ENCODE assay signal across 27 cellular contexts in the genomic region with DNA sequence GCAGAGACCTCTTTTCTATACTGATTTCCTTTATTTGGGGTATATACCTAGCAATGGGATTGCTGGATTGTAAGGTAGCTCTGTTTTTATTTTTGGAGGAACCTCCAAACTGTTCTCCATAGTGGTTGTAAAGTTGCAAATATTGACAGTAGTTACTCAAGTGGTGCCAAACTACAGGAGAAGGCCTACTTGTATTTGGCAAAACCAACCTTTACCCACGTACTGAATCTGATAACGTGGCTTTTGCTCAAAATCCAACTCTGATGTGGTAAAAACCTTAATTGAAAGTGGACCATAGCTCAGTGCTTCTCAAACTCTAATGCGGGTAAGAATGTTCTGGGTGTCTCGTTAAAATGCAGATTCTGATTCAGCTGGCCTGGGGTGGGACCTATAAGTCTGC.
"Had no signal": no experiment of that assay in that cellular context is flagged by ENCODE, and none has a peak within 500 bp of the region (broad histone marks: within the 10 kb centered on the region; RNA-seq: fewer than 3 reads in every experiment).

No MANE protein-coding gene starts in this region.

- H3K4me3 Mint-ChIP-seq: activated CD4-positive, alpha-beta memory T cell treated with anti-CD3 and anti-CD28 coated beads, Interleukin-2, amount 10 ng/mL, durations not matched to agents 7 days and 5 days; activated CD4-positive, alpha-beta T cell treated with anti-CD3 and anti-CD28 coated beads, Interleukin-2, amount 10 ng/mL, durations not matched to agents 7 days and 5 days; activated CD8-positive, alpha-beta memory T cell treated with anti-CD3 and anti-CD28 coated beads, Interleukin-2, amount 10 ng/mL, durations not matched to agents 7 days and 5 days; brain; stimulated activated effector memory CD8-positive, alpha-beta T cell treated with anti-CD3 and anti-CD28 coated beads, Interleukin-12 subunit alpha, Interleukin-12 subunit beta, amount 100 ng/mL, for 72 hours; stimulated activated naive CD8-positive, alpha-beta T cell treated with anti-CD3 and anti-CD28 coated beads, Interleukin-15, Interleukin-2, amounts not matched to agents 100 ng/mL and 50 ng/mL, for 24 hours had no signal

- H3K4me1 ChIP-seq: vagina had no signal

- H3K4me1 Mint-ChIP-seq: brain had no signal

- H3K9me3 ChIP-seq: colonic mucosa, left lung, mucosa of descending colon, ovary, upper lobe of left lung, vagina had no signal

- H3K27ac Mint-ChIP-seq: activated CD4-positive, alpha-beta memory T cell treated with anti-CD3 and anti-CD28 coated beads, Interleukin-2, amount 10 ng/mL, durations not matched to agents 7 days and 5 days; activated CD4-positive, alpha-beta T cell treated with anti-CD3 and anti-CD28 coated beads, Interleukin-2, amount 10 ng/mL, durations not matched to agents 7 days and 5 days; activated CD8-positive, alpha-beta memory T cell treated with anti-CD3 and anti-CD28 coated beads, Interleukin-2, amount 10 ng/mL, durations not matched to agents 7 days and 5 days; brain; progenitor cell of endocrine pancreas; stimulated activated effector memory CD8-positive, alpha-beta T cell treated with anti-CD3 and anti-CD28 coated beads, Interleukin-12 subunit alpha, Interleukin-12 subunit beta, amount 100 ng/mL, for 72 hours had no signal

- H3K27ac ChIP-seq: cardiac muscle cell, colonic mucosa, left lung, ovary, skin epidermis, upper lobe of left lung, vagina had no signal

- H3K9me3 Mint-ChIP-seq: activated CD4-positive, alpha-beta memory T cell treated with anti-CD3 and anti-CD28 coated beads, Interleukin-2, amount 10 ng/mL, durations not matched to agents 7 days and 5 days; activated CD4-positive, alpha-beta T cell treated with anti-CD3 and anti-CD28 coated beads, Interleukin-2, amount 10 ng/mL, durations not matched to agents 7 days and 5 days; brain; stimulated activated effector memory CD8-positive, alpha-beta T cell treated with anti-CD3 and anti-CD28 coated beads, Interleukin-12 subunit alpha, Interleukin-12 subunit beta, amount 100 ng/mL, for 72 hours; stimulated activated naive CD8-positive, alpha-beta T cell treated with anti-CD3 and anti-CD28 coated beads, Interleukin-15, Interleukin-2, amounts not matched to agents 100 ng/mL and 50 ng/mL, for 24 hours had no signal

- H3K36me3 ChIP-seq: cardiac muscle cell, colonic mucosa, left lung, ovary, upper lobe of left lung, vagina had no signal

- H3K4me3 ChIP-seq: cardiac muscle cell, colonic mucosa, left lung, lung, mucosa of descending colon, ovary, skin epidermis, upper lobe of left lung, vagina had no signal

- H3K27me3 ChIP-seq: cardiac muscle cell, colonic mucosa, left lung, ovary, upper lobe of left lung, vagina had no signal

- ATAC-seq: activated CD8-positive, alpha-beta memory T cell treated with anti-CD3 and anti-CD28 coated beads, Interleukin-2, amount 10 ng/mL, durations not matched to agents 7 days and 5 days; left lung; mucosa of descending colon; sciatic nerve; stimulated activated effector memory CD8-positive, alpha-beta T cell treated with anti-CD3 and anti-CD28 coated beads, Interleukin-12 subunit alpha, Interleukin-12 subunit beta, amount 100 ng/mL, for 72 hours had no signal

- H3K27me3 Mint-ChIP-seq: activated CD4-positive, alpha-beta memory T cell treated with anti-CD3 and anti-CD28 coated beads, Interleukin-2, amount 10 ng/mL, durations not matched to agents 7 days and 5 days; activated CD4-positive, alpha-beta T cell treated with anti-CD3 and anti-CD28 coated beads, Interleukin-2, amount 10 ng/mL, durations not matched to agents 7 days and 5 days; activated CD8-positive, alpha-beta memory T cell treated with anti-CD3 and anti-CD28 coated beads, Interleukin-2, amount 10 ng/mL, durations not matched to agents 7 days and 5 days; brain; progenitor cell of endocrine pancreas; stimulated activated naive CD8-positive, alpha-beta T cell treated with anti-CD3 and anti-CD28 coated beads, Interleukin-15, Interleukin-2, amounts not matched to agents 100 ng/mL and 50 ng/mL, for 24 hours had no signal

- DNase-seq: activated CD4-positive, alpha-beta memory T cell treated with anti-CD3 and anti-CD28 coated beads, Interleukin-2, amount 10 ng/mL, durations not matched to agents 7 days and 5 days; activated CD4-positive, alpha-beta T cell treated with anti-CD3 and anti-CD28 coated beads for 1 hour; activated CD4-positive, alpha-beta T cell treated with anti-CD3 and anti-CD28 coated beads, Interleukin-2, amount 10 ng/mL, durations not matched to agents 7 days and 5 days; activated CD8-positive, alpha-beta memory T cell treated with anti-CD3 and anti-CD28 coated beads, Interleukin-2, amount 10 ng/mL, durations not matched to agents 7 days and 5 days; activated gamma-delta T cell; activated naive CD4-positive, alpha-beta T cell treated with anti-CD3 and anti-CD28 coated beads, Interleukin-2, amount 50 U/mL, for 16 hours; anterior cingulate cortex; cerebellar nuclear complex; colonic mucosa; effector CD8-positive, alpha-beta T cell; kidney glomerular epithelial cell; left lung; mucosa of descending colon; ovary; stimulated activated CD4-positive, alpha-beta T cell treated with anti-CD3 and anti-CD28 coated beads, Interleukin-12 subunit alpha, Interleukin-12 subunit beta, amount 100 ng/mL, for 4 hours; stimulated activated CD4-positive, alpha-beta T cell treated with anti-CD3 and anti-CD28 coated beads, Interleukin-4, amount 100 ng/mL, for 24 hours; T-helper 2 cell; upper lobe of left lung had no signal
